ENCODE assay signal across 1 cellular context in genomic region chr11:86174101-86175046, GRCh38.
TF ChIP-seq lines count a peak whose summit lies in the region.

No MANE protein-coding gene starts in this region.

TF ChIP-seq in endothelial cell of umbilical vein, 7 proteins besides CTCF, POLR2A, EP300 and RAD21:
- peak; percentile 81 for TF ChIP-seq JUN (IDR thresholded peaks at IDR 0.05; ENCODE audit: borderline replicate concordance, insufficient read depth, insufficient read length, low read depth)
- TF ChIP-seq GATA2 (IDR thresholded peaks at IDR 0.05; ENCODE audit: insufficient read depth, insufficient read length, low read depth, low read length): peak; percentile 81
- peak; percentile 82 for TF ChIP-seq MAX (IDR thresholded peaks at IDR 0.05; ENCODE audit: insufficient read depth, insufficient read length)
- TF ChIP-seq FOS (IDR thresholded peaks at IDR 0.05; ENCODE audit: borderline replicate concordance, insufficient read depth, low read length): peak; percentile 92
- peak; percentile 44 for TF ChIP-seq POLR2AphosphoS5 (IDR thresholded peaks at IDR 0.05; ENCODE audit: insufficient read depth, low read depth, low read length)
- no peak for TF ChIP-seq EZH2 (IDR thresholded peaks at IDR 0.05; ENCODE audit: borderline replicate concordance, low read depth, low read length, severe bottlenecking)
- peak; percentile 95 for TF ChIP-seq MYC (IDR thresholded peaks at IDR 0.05; ENCODE audit: low read depth, low read length)
